ENCODE assay signal across 25 cellular contexts in the genomic region with DNA sequence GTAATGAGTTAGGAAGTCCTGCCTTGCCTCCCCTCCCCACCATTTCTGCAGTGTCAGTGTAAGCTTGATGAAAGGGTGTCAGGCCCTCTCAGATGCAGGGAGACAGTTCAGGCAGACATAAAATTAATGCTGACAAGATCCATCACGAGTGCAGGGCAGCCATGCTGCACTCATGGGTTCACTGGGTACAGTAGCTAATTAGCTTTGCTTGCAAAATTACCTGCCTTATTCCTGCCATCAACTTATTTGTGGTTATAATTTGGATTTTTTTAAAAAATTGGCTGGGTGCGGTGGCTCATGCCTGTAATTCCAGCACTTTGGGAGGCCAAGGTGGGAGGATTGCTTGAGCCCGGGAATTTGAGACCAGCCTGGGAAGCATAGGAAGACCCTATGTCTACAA.
"Had no signal": no experiment of that assay in that cellular context is flagged by ENCODE, and none has a peak within 500 bp of the region (broad histone marks: within the 10 kb centered on the region; RNA-seq: fewer than 3 reads in every experiment).

No MANE protein-coding gene starts in this region.

- FAIRE-seq: endometrium, islet of Langerhans, keratinocyte had no signal

- H3K27ac ChIP-seq: colonic mucosa, epithelial cell of prostate, esophagus squamous epithelium, gastrocnemius medialis, heart right ventricle, left lung, lower lobe of right lung had no signal

- DNase-seq: colonic mucosa; cortex of kidney; effector CD8-positive, alpha-beta T cell; effector memory CD8-positive, alpha-beta T cell; endodermal cell; erythroblast; esophagus squamous epithelium; foreskin fibroblast; foreskin melanocyte; gastrocnemius medialis; glutamatergic neuron; head of caudate nucleus; heart right ventricle; hippocampal formation; left cardiac atrium; left lung; left ventricle myocardium superior; lower lobe of right lung; mesenchymal stem cell; mucosa of descending colon had no signal

- H3K4me3 ChIP-seq: colonic mucosa, esophagus squamous epithelium, gastrocnemius medialis, heart right ventricle, left lung, lower lobe of right lung, mucosa of descending colon had no signal

- ATAC-seq: effector memory CD8-positive, alpha-beta T cell; esophagus mucosa; gastrocnemius medialis; heart right ventricle; left cardiac atrium; left lung; left ventricle myocardium superior; lower lobe of right lung; mucosa of descending colon had no signal

- H3K9me3 ChIP-seq: colonic mucosa, esophagus squamous epithelium, gastrocnemius medialis, left lung, lower lobe of right lung, mucosa of descending colon had no signal

- H3K27me3 ChIP-seq: colonic mucosa, esophagus squamous epithelium, gastrocnemius medialis, heart right ventricle, left lung had no signal

- H3K36me3 ChIP-seq: colonic mucosa, gastrocnemius medialis, heart right ventricle had no signal

- H3K4me1 ChIP-seq: colonic mucosa, esophagus squamous epithelium, gastrocnemius medialis, heart right ventricle, left lung, lower lobe of right lung had no signal
